13 cellular contexts compared by ENCODE assay signal in the genomic region with DNA sequence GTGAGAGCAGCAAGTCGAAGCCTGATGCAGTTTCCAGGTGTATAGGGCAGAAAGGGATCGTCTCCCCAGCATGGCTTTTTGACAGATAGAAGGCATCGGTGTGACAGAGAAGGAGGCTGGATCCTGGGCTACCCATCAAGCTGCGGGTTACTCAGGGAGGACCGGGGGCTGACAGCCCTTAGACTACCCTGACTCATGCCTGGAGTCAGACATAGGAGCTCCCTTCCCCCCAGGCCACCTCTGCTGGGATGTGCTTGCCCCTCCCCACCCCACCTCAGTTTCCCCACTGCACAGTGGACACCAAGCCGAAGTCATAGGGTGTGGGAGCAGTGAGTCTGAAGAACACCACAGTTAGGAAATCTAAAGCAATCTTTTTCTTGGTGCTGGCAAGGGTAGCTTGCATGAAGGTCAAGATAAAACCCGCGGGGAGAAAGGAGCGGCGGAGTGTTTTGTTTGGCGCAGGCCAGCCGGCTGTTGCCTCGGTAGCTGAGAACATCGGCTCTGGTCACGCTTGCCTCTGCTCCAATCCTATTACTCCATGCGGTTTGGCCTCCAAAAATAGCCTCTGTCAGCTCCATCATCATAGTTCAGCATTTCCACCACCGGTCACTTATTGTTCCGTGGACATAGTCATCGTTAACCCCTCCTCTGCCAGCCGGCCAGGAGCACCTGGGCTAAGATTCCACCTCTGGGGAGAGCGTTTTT.
A peak's percentile ranks its signal among the peaks of the same experiment; 100 is the strongest.
DNase-seq lines count a peak whose midpoint lies in the region; ATAC-seq and TF ChIP-seq lines count a peak whose summit lies in the region.
"Had no signal": no experiment of that assay in that cellular context is flagged by ENCODE, and none has a peak within 500 bp of the region (broad histone marks: within the 10 kb centered on the region; RNA-seq: fewer than 3 reads in every experiment).

No MANE protein-coding gene starts in this region.

- H3K27ac Mint-ChIP-seq in immature natural killer cell = no peak overlapping the region
- H3K27ac Mint-ChIP-seq: activated CD4-positive, alpha-beta T cell treated with anti-CD3 and anti-CD28 coated beads, Interleukin-2, amount 10 ng/mL, durations not matched to agents 7 days and 5 days; stimulated activated naive B cell treated with anti-CD40 and anti-IgM and Interleukin-4, amounts not matched to agents 10 μg/mL and 1 μg/mL and 100 μg/mL, for 72 hours had no signal

- H3K36me3 Mint-ChIP-seq in immature natural killer cell = no peaks in the 10 kb centered on the region
- H3K36me3 Mint-ChIP-seq: stimulated activated naive B cell treated with anti-CD40 and anti-IgM and Interleukin-4, amounts not matched to agents 10 μg/mL and 1 μg/mL and 100 μg/mL, for 72 hours had no signal

- DNase-seq in AG08396 (ENCODE audit: low spot score) = peak; percentile 93
- peak; percentile 89 for DNase-seq in astrocyte of the cerebellum (ENCODE audit: low read depth)
- peak; percentile 89 for DNase-seq in Right ventricle myocardium inferior (ENCODE audit: missing footprints)
- DNase-seq in posterior vena cava (ENCODE audit: low spot score) = peak; percentile 96
- no peak for DNase-seq in immature natural killer cell
- no peak for DNase-seq in germinal center (ENCODE audit: low spot score)
- DNase-seq: activated CD4-positive, alpha-beta T cell treated with anti-CD3 and anti-CD28 coated beads, Interleukin-2, amount 10 ng/mL, durations not matched to agents 7 days and 5 days; activated gamma-delta T cell; MV-4-11; NCI-H524; stimulated activated naive B cell treated with anti-CD40 and anti-IgM and Interleukin-4, amounts not matched to agents 10 μg/mL and 1 μg/mL and 100 μg/mL, for 72 hours had no signal

- H3K4me3 ChIP-seq in astrocyte of the cerebellum (ENCODE audit: low read depth, low read length) = no peak overlapping the region

- ATAC-seq in Right ventricle myocardium inferior = peak; percentile 93
- ATAC-seq in HG03460 (IDR thresholded peaks at IDR 0.05; ENCODE audit: unreplicated experiment) = no peak
- no peak for ATAC-seq in GM18498 (IDR thresholded peaks at IDR 0.05; ENCODE audit: unreplicated experiment)
- ATAC-seq: stimulated activated naive B cell treated with anti-CD40 and anti-IgM and Interleukin-4, amounts not matched to agents 10 μg/mL and 1 μg/mL and 100 μg/mL, for 72 hours had no signal

- TF ChIP-seq CTCF in astrocyte of the cerebellum (IDR thresholded peaks at IDR 0.05; ENCODE audit: low read depth, low read length, missing control alignments) = no peak

- peaks cover 0 to 1% (median 0%) of the 10 kb centered on the region in 6 donors for H3K9me3 Mint-ChIP-seq in immature natural killer cell
- H3K9me3 Mint-ChIP-seq: activated CD4-positive, alpha-beta T cell treated with anti-CD3 and anti-CD28 coated beads, Interleukin-2, amount 10 ng/mL, durations not matched to agents 7 days and 5 days; stimulated activated naive B cell treated with anti-CD40 and anti-IgM and Interleukin-4, amounts not matched to agents 10 μg/mL and 1 μg/mL and 100 μg/mL, for 72 hours had no signal

- in situ Hi-C loops in astrocyte of the cerebellum (cut with HindIII; ENCODE audit: low sequenced_read_pairs) = no loop called here

- intact Hi-C loops in Right ventricle myocardium inferior (cut with DNase I) = loop anchor here (1.0 to 5.0 kb wide), 3 partner anchors 13 to 224 kb away; no protein-coding TSS in a partner anchor
- intact Hi-C loops in posterior vena cava (cut with DNase I) = no loop called here

- H3K4me3 Mint-ChIP-seq in immature natural killer cell = no peak overlapping the region
- H3K4me3 Mint-ChIP-seq: activated CD4-positive, alpha-beta T cell treated with anti-CD3 and anti-CD28 coated beads, Interleukin-2, amount 10 ng/mL, durations not matched to agents 7 days and 5 days; stimulated activated naive B cell treated with anti-CD40 and anti-IgM and Interleukin-4, amounts not matched to agents 10 μg/mL and 1 μg/mL and 100 μg/mL, for 72 hours had no signal

- peaks cover 0 to 5% (median 0%) of the 10 kb centered on the region in 3 donors for H3K27me3 Mint-ChIP-seq in immature natural killer cell (ENCODE audit: low read depth in 3 of 3)
- H3K27me3 Mint-ChIP-seq: activated CD4-positive, alpha-beta T cell treated with anti-CD3 and anti-CD28 coated beads, Interleukin-2, amount 10 ng/mL, durations not matched to agents 7 days and 5 days; stimulated activated naive B cell treated with anti-CD40 and anti-IgM and Interleukin-4, amounts not matched to agents 10 μg/mL and 1 μg/mL and 100 μg/mL, for 72 hours had no signal

- no peaks in the 10 kb centered on the region for H3K4me1 Mint-ChIP-seq in immature natural killer cell
- H3K4me1 Mint-ChIP-seq: activated CD4-positive, alpha-beta T cell treated with anti-CD3 and anti-CD28 coated beads, Interleukin-2, amount 10 ng/mL, durations not matched to agents 7 days and 5 days; stimulated activated naive B cell treated with anti-CD40 and anti-IgM and Interleukin-4, amounts not matched to agents 10 μg/mL and 1 μg/mL and 100 μg/mL, for 72 hours had no signal

Comparison
In these comparisons a context has a peak if more than half of its experiments do, and no peak if none do; other contexts are left out.
1. DNase-seq: peak in AG08396 (single experiment), astrocyte of the cerebellum (single experiment), Right ventricle myocardium inferior (single experiment) and posterior vena cava (single experiment); none in immature natural killer cell (0 of 3) and germinal center (single experiment).